Comparison of ENCODE assay signal across 8 cellular contexts in the genomic region with DNA sequence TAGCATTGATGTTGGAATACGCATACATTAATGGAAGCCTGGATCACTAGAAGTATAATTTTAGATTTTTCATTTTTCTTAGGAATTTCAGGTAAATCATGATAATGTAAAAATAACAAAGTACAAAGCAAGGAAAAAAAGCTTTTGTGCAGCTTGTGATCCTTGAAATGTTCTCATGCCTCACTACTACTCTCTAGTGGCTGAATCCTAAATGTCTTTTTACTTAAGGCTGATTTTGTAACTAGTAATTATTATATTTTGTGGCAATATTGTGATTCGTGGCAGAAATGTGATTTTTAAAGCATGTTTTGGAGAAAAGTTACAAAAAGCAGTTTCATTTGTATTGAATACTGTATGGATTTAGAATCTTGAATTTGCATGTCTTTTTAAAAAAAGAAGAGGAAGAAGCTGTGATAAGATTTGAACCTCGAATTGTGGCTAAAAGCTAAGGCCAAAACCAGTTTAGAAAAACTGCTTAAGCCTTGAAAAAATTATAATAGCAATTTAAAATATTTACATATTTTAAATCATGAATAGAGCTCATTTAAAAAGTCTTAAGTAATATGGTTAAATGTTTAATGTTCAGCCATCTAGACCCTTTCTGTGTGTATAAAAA. TPM values are rescaled to one million over a fixed set of nuclear protein-coding genes. Genes with fewer than 3 reads are reported as not detected.
DNase-seq lines count a peak whose midpoint lies in the region; ATAC-seq, FAIRE-seq and TF ChIP-seq lines count a peak whose summit lies in the region.

No MANE protein-coding gene starts in this region.

- peak; percentile 17 for TF ChIP-seq CTCF in HL-60 (IDR thresholded peaks at IDR 0.05; ENCODE audit: insufficient read depth, low read length)
- peak; percentile 12 for TF ChIP-seq CTCF in kidney (IDR thresholded peaks at IDR 0.05; ENCODE audit: borderline replicate concordance, extremely low read depth, insufficient read depth)
- no peak for TF ChIP-seq CTCF in sigmoid colon (IDR thresholded peaks at IDR 0.05)

- H3K4me1 ChIP-seq in kidney (ENCODE audit: control insufficient read depth in 1 of 2, insufficient read depth in 1 of 2, low read depth in 1 of 2, low read length in 2 of 2) (no peaks in the 10 kb centered on the region), sigmoid colon (no peaks in the 10 kb centered on the region)

- 83 to 87% methylated on average over 3 of the region's 3 CpGs for WGBS in sigmoid colon, 2 donors

- H3K36me3 ChIP-seq in kidney (ENCODE audit: control insufficient read depth in 1 of 2, insufficient read depth in 2 of 2, low read length in 2 of 2) (peaks cover 19 to 29% of the 10 kb centered on the region in 2 donors), sigmoid colon (peaks cover 7 to 79% (median 18%) of the 10 kb centered on the region in 4 donors)

- TF ChIP-seq EP300 in sigmoid colon (IDR thresholded peaks at IDR 0.05), result no peak

- peak; percentile 51 to 56 for DNase-seq in AML-193 (lab: John Stamatoyannopoulos, UW)
- DNase-seq in HL-60 (ENCODE audit: low read depth in 1 of 2, low spot score in 1 of 2), result peak in 1 of 2 experiments; percentile 23
- DNase-seq in kidney, result no peak
- no peak for DNase-seq in activated naive CD4-positive, alpha-beta T cell treated with Interleukin-2 at 50 U/mL for 16 hours
- DNase-seq in sigmoid colon, result no peak

- intact Hi-C loops in kidney (cut with DNase I) (no loop called here), sigmoid colon (cut with DNase I) (no loop called here)

- H3K27me3 ChIP-seq in HL-60 (ENCODE audit: insufficient read depth, poor library complexity, severe bottlenecking) (no peaks in the 10 kb centered on the region), sigmoid colon (no peaks in the 10 kb centered on the region)

- ATAC-seq in HG02571 (IDR thresholded peaks at IDR 0.05; ENCODE audit: unreplicated experiment), result no peak
- no peak for ATAC-seq in esophagus mucosa

- TF ChIP-seq POLR2A in sigmoid colon (IDR thresholded peaks at IDR 0.05), result no peak

- no peaks in the 10 kb centered on the region for H3K9me3 ChIP-seq in kidney (ENCODE audit: control insufficient read depth in 1 of 2, low read length in 2 of 2)
- no peaks in the 10 kb centered on the region for H3K9me3 ChIP-seq in sigmoid colon

- H3K27ac ChIP-seq in HL-60 (replicated peaks) (no peak overlapping the region), kidney (ENCODE audit: low read depth in 2 of 2, low read length in 2 of 2) (no peak overlapping the region), sigmoid colon (no peak overlapping the region)

- no peak overlapping the region for H3K9ac ChIP-seq in kidney (ENCODE audit: low read length in 2 of 2)

- no peak overlapping the region for H3K4me3 ChIP-seq in HL-60 (replicated peaks; ENCODE audit: insufficient read depth, low read length)
- H3K4me3 ChIP-seq in kidney (ENCODE audit: low read length in 2 of 2), result no peak overlapping the region
- H3K4me3 ChIP-seq in sigmoid colon, result no peak overlapping the region

- peak; percentile 75 for FAIRE-seq in TTC549 (lab: Jason Lieb, UNC)
- FAIRE-seq in kidney (lab: Jason Lieb, UNC), result peak; percentile 62

RNA-seq across cellular contexts. Expression of a gene that starts 39.0 kb away (rescaled TPM):
- total RNA-seq in kidney, result 97.7 TPM
- 23.0 TPM for polyA plus RNA-seq in kidney (ENCODE audit: insufficient read depth, low read depth, low replicate concordance)
- total RNA-seq in esophagus mucosa, result 49.5 TPM
- total RNA-seq in sigmoid colon, result 10 to 100 TPM; 66.8 to 79.8 (median 68.0) TPM
- 10 to 100 TPM; 11.4 to 28.2 (median 14.3) TPM for polyA plus RNA-seq in sigmoid colon

Comparison
In these comparisons a context has a peak if more than half of its experiments do, and no peak if none do; other contexts are left out.
1. DNase-seq: peak in AML-193 (2 of 2); none in kidney (single experiment), activated naive CD4-positive, alpha-beta T cell treated with Interleukin-2 at 50 U/mL for 16 hours (single experiment) and sigmoid colon (single experiment).
2. CTCF ChIP-seq: peak in HL-60 (single experiment) and kidney (single experiment); none in sigmoid colon (0 of 4).